ENCODE assay signal across 1 cellular context in genomic region chr11:47234669-47235075, GRCh38.
TF ChIP-seq lines count a peak whose summit lies in the region.

No MANE protein-coding gene starts in this region.

TF ChIP-seq in A549, 52 proteins besides CTCF, POLR2A, EP300 and RAD21 (continued from another document):
- TF ChIP-seq GATA3 (IDR thresholded peaks at IDR 0.05; ENCODE audit: borderline replicate concordance) (0 out of 2 replicates have a peak, but pooled peaks have one; percentile 7), HOXB13 (CRISPR knock-in tag; IDR thresholded peaks at IDR 0.05; ENCODE audit: low read depth) (no peak), JUN (IDR thresholded peaks at IDR 0.05) (peak in 1 of 2 experiments; percentile 33; a peak in 2 of 5 replicates)
